ENCODE assay signal across 26 cellular contexts in the genomic region with DNA sequence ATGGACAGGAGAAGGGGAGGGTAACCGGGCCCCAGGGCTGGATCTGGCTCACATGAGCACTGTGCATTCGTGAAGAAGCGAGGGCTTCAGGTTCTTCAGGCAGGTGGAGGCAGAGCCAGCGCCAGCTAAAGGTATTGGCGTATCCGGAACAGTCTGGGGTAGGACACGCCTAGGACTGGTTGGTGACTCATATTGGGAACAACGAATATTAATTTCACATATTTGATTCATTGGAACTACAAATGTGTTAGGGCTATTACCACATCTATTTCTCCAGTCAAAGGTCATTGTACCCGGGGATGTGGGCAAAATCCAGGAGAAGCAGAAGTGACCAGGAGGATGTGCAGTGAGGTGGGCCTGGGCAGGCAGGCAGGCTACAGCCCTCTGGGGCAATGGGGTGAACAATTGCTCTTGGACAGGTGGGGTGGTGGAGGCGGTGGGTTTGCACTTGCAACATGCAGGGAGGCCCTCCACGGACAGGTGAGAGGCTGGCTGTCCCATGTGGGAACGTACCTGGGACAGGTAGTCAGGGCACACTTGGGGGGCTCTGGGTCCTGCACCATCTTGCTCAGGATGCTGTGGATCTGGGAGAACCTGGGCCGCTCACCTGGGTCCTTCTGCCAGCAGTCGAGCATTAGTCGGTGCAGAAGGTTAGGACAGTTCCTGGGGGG. TPM values are rescaled to one million over a fixed set of nuclear protein-coding genes. Genes with fewer than 3 reads are reported as not detected.
DNase-seq lines count a peak whose midpoint lies in the region; ATAC-seq and TF ChIP-seq lines count a peak whose summit lies in the region.
"Had no signal": no experiment of that assay in that cellular context is flagged by ENCODE, and none has a peak within 500 bp of the region (broad histone marks: within the 10 kb centered on the region; RNA-seq: fewer than 3 reads in every experiment).

No MANE protein-coding gene starts in this region.

- H3K79me1 ChIP-seq in neuronal stem cell (ENCODE audit: low read depth, low read length), result peaks cover 1% of the 10 kb centered on the region

- no peaks in the 10 kb centered on the region for H3K9me3 Mint-ChIP-seq in MCF 10A (ENCODE audit: unreplicated experiment)
- H3K9me3 Mint-ChIP-seq: CD8-positive, alpha-beta memory T cell had no signal

- H3K27ac ChIP-seq in breast epithelium (no peak overlapping the region), neuronal stem cell (replicated peaks; ENCODE audit: low read length) (no peak overlapping the region)
- H3K27ac ChIP-seq: 22Rv1, C4-2B, HL-60 had no signal

- H3K18ac ChIP-seq in neuronal stem cell (ENCODE audit: low read length), result peak overlapping the region; percentile 48

- H3K4me3 ChIP-seq in breast epithelium (no peak overlapping the region), neuronal stem cell (ENCODE audit: low read length in 2 of 2) (no peak overlapping the region)

- H2BK120ac ChIP-seq in neuronal stem cell (ENCODE audit: low read depth, low read length), result no peak overlapping the region

- no peak overlapping the region for H2BK5ac ChIP-seq in neuronal stem cell (ENCODE audit: low read length)

- no peaks in the 10 kb centered on the region for H3K36me3 Mint-ChIP-seq in MCF 10A (ENCODE audit: insufficient read depth, unreplicated experiment)
- H3K36me3 Mint-ChIP-seq: CD8-positive, alpha-beta memory T cell had no signal

- H3K36me3 ChIP-seq in breast epithelium (no peaks in the 10 kb centered on the region), neuronal stem cell (replicated peaks in 1 of 2; ENCODE audit: control insufficient read depth in 2 of 2, insufficient read depth in 2 of 2, low read length in 2 of 2) (no peaks in the 10 kb centered on the region)

- no peak overlapping the region for H3K9ac ChIP-seq in neuronal stem cell (ENCODE audit: low read depth, low read length, poor library complexity)

- H3K4me2 ChIP-seq in neuronal stem cell (ENCODE audit: insufficient read depth, low read length, poor library complexity, severe bottlenecking), result no peak overlapping the region

- DNase-seq in MCF 10A (ENCODE audit: unreplicated experiment) (peak; percentile 38), breast epithelium (ENCODE audit: low spot score in 2 of 2) (no peak), neuronal stem cell (ENCODE audit: low spot score) (no peak), NCI-H510A (lab: John Stamatoyannopoulos, UW) (no peak), DMS153 (lab: John Stamatoyannopoulos, UW) (no peak), NCI-H146 (lab: John Stamatoyannopoulos, UW) (no peak), cortex of kidney (lab: John Stamatoyannopoulos, UW) (no peak)
- DNase-seq: Calu3; CD8-positive, alpha-beta memory T cell; DND-41; Karpas-422; NCI-H1092 treated with DMSO at 0.1 percent for 48 hours; NCI-H1436; NCI-H187 treated with DMSO at 0.1 percent for 48 hours; NCI-H526; NCI-H82; NK-92 treated with Interleukin-12 subunit alpha and Interleukin-12 subunit beta, amount 100 ng/mL, for 24 hours; RPMI8226; SHP77 treated with DMSO at 0.1 percent for 48 hours had no signal

- H3K27me3 Mint-ChIP-seq in MCF 10A (ENCODE audit: insufficient read depth, unreplicated experiment), result peaks cover 3% of the 10 kb centered on the region

- CTCF ChIA-PET in MCF 10A (lab: Yijun Ruan, JAX), result no interaction called here

- POLR2A ChIA-PET in MCF 10A (lab: Yijun Ruan, JAX), result no interaction called here

- TF ChIP-seq POLR2A in breast epithelium (IDR thresholded peaks at IDR 0.05), result no peak

- no TSS peak for BruUV-seq in MCF 10A (replicated peaks; lab: Mats Ljungman, UMichigan)

- intact Hi-C loops in MCF 10A (cut with micrococcal nuclease) (loop anchor here (10.0 kb wide), 1 partner anchor 1394 kb away; the partner anchor contains the start of gene EVA1B), breast epithelium (cut with DNase I; ENCODE audit: low total_unique reads) (no loop called here)

- H4K91ac ChIP-seq in neuronal stem cell (ENCODE audit: low read depth, low read length, poor library complexity), result no peak overlapping the region

- no peak overlapping the region for H4K8ac ChIP-seq in neuronal stem cell (ENCODE audit: low read depth, low read length)

- H3K4ac ChIP-seq in neuronal stem cell (ENCODE audit: low read length), result no peak overlapping the region

- no peaks in the 10 kb centered on the region for H3K4me1 Mint-ChIP-seq in MCF 10A (ENCODE audit: insufficient read depth, unreplicated experiment)
- H3K4me1 Mint-ChIP-seq: B cell; CD8-positive, alpha-beta memory T cell had no signal

- H3K4me3 Mint-ChIP-seq in MCF 10A (ENCODE audit: unreplicated experiment), result no peak overlapping the region
- H3K4me3 Mint-ChIP-seq: B cell; CD8-positive, alpha-beta memory T cell had no signal

- H3K23ac ChIP-seq in neuronal stem cell (ENCODE audit: low read depth, low read length, poor library complexity), result peak overlapping the region; percentile 75

- whole genome bisulfite sequencing in neuronal stem cell (ENCODE audit: extremely low coverage in 2 of 2, insufficient read length in 2 of 2, insufficient replicate concordance in 1 of 2), 2 donors, result no CpG with 5 or more reads among the region's 15 CpGs

- H3K9me3 ChIP-seq in breast epithelium (no peaks in the 10 kb centered on the region), neuronal stem cell (replicated peaks in 1 of 2; ENCODE audit: control insufficient read depth in 2 of 2, insufficient read depth in 1 of 2, low read depth in 1 of 2, low read length in 2 of 2) (no peaks in the 10 kb centered on the region)

- H2BK12ac ChIP-seq in neuronal stem cell (ENCODE audit: low read length), result peak overlapping the region; percentile 10

- no peak overlapping the region for H2BK15ac ChIP-seq in neuronal stem cell (ENCODE audit: low read length)

- H3K27me3 ChIP-seq in breast epithelium (no peaks in the 10 kb centered on the region), neuronal stem cell (ENCODE audit: control insufficient read depth in 3 of 3, insufficient read depth in 3 of 3, low read depth in 1 of 3, low read length in 3 of 3) (peaks cover 0 to 46% (median 0%) of the 10 kb centered on the region in 3 experiments)

- no peak overlapping the region for H3K27ac Mint-ChIP-seq in MCF 10A (ENCODE audit: low read depth, unreplicated experiment)
- H3K27ac Mint-ChIP-seq: B cell had no signal

- no peak overlapping the region for H3K14ac ChIP-seq in neuronal stem cell (ENCODE audit: low read length)

- no peak overlapping the region for H2AK5ac ChIP-seq in neuronal stem cell (ENCODE audit: low read depth, low read length)

- no peak for TF ChIP-seq CTCF in MCF 10A (IDR thresholded peaks at IDR 0.05; ENCODE audit: unreplicated experiment)
- no peak for TF ChIP-seq CTCF in breast epithelium (IDR thresholded peaks at IDR 0.05)

- H3K4me1 ChIP-seq in breast epithelium (no peaks in the 10 kb centered on the region), neuronal stem cell (ENCODE audit: control insufficient read depth in 2 of 2, insufficient read depth in 1 of 2, low read depth in 1 of 2, low read length in 2 of 2) (peaks cover 0 to 22% of the 10 kb centered on the region in 2 donors)

- ATAC-seq in esophagus mucosa, result peak; percentile 90
- ATAC-seq: HCT116 had no signal

- H2AFZ ChIP-seq in neuronal stem cell (ENCODE audit: low read length), result no peak overlapping the region

RNA-seq across cellular contexts. Expression of gene CDCA8, which starts 26.7 kb away (rescaled TPM):
- 17.3 and 21.8 TPM in 2 replicates for total RNA-seq in MCF 10A (2022)
- 1 to 10 TPM in 2 of 3 donors, under 1 TPM in 1; 0.15 to 1.4 (median 1.3) TPM for total RNA-seq in breast epithelium
- 14.1 TPM for total RNA-seq in esophagus mucosa
- polyA plus RNA-seq in neuronal stem cell (2013, experiment 1 of 2), result 69.7 TPM
- 69.6 TPM for polyA plus RNA-seq in neuronal stem cell (2013, experiment 2 of 2)

RNA-seq across cellular contexts. Expression of gene EPHA10, which starts 45.9 kb away (rescaled TPM):
- total RNA-seq in MCF 10A (2022) (0.74 and 1.0 TPM in 2 replicates), breast epithelium (1 to 10 TPM in 1 of 3 donors, under 1 TPM in 1, not detected in 1; 0.73 to 2.6 TPM), esophagus mucosa (0.68 TPM)
- polyA plus RNA-seq in neuronal stem cell (2013, experiment 1 of 2), result 0.31 TPM
- 0.21 TPM for polyA plus RNA-seq in neuronal stem cell (2013, experiment 2 of 2)
- total RNA-seq: H4 had no signal
- polyA plus RNA-seq: CD8-positive, alpha-beta memory T cell had no signal
